19 cellular contexts compared by ENCODE assay signal in genomic region chr3:4586381-4586780, GRCh38.
DNase-seq lines count a peak whose midpoint lies in the region; ATAC-seq and TF ChIP-seq lines count a peak whose summit lies in the region.
"Had no signal": no experiment of that assay in that cellular context is flagged by ENCODE, and none has a peak within 500 bp of the region (broad histone marks: within the 10 kb centered on the region; RNA-seq: fewer than 3 reads in every experiment).

No MANE protein-coding gene starts in this region.

- H3K4me1 Mint-ChIP-seq in nephron progenitor cell, result peaks cover 82% of the 10 kb centered on the region

- H3K4me1 ChIP-seq in right cardiac atrium (ENCODE audit: control insufficient read depth, insufficient read depth, low read length) (peaks cover 21% of the 10 kb centered on the region), esophagus muscularis mucosa (peaks cover 57 to 89% (median 77%) of the 10 kb centered on the region in 4 donors)

- no peaks in the 10 kb centered on the region for H3K27me3 Mint-ChIP-seq in nephron progenitor cell (ENCODE audit: low read depth, poor library complexity)

- TF ChIP-seq CTCF in esophagus muscularis mucosa (IDR thresholded peaks at IDR 0.05) (no peak), nephron progenitor cell (IDR thresholded peaks at IDR 0.05) (no peak)

- DNase-seq in right cardiac atrium (no peak), Right ventricle myocardium inferior (ENCODE audit: missing footprints) (no peak), esophagus muscularis mucosa (ENCODE audit: extremely low spot score) (no peak), nephron progenitor cell (no peak), NCI-H82 treated with DMSO at 0.1 percent for 48 hours (lab: John Stamatoyannopoulos, UW; ENCODE audit: unreplicated experiment) (no peak)
- DNase-seq: CD8-positive, alpha-beta T cell; KG1; MV-4-11; NCI-H1694 treated with DMSO at 0.1 percent for 48 hours; NCI-H2107; NCI-H510A; NCI-H748 treated with DMSO at 0.1 percent for 48 hours; OCI-M1; SHP77 treated with DMSO at 0.1 percent for 48 hours had no signal

- H3K27ac Mint-ChIP-seq in nephron progenitor cell, result peak overlapping the region; percentile 53
- H3K27ac Mint-ChIP-seq: GM23338 had no signal

- H3K9me3 ChIP-seq in right cardiac atrium (ENCODE audit: control insufficient read depth, low read length), result no peaks in the 10 kb centered on the region
- H3K9me3 ChIP-seq in esophagus muscularis mucosa, result no peaks in the 10 kb centered on the region

- TF ChIP-seq POLR2A in esophagus muscularis mucosa (IDR thresholded peaks at IDR 0.05; ENCODE audit: low read depth), result no peak

- WGBS in right cardiac atrium, result 67% methylated on average over 4 of the region's 4 CpGs
- WGBS in esophagus muscularis mucosa, result 61% methylated on average over 4 of the region's 4 CpGs

- no peak for TF ChIP-seq EP300 in esophagus muscularis mucosa (IDR thresholded peaks at IDR 0.05)

- peaks cover 36% of the 10 kb centered on the region for H3K36me3 Mint-ChIP-seq in nephron progenitor cell (ENCODE audit: low read depth)

- no peaks in the 10 kb centered on the region for H3K27me3 ChIP-seq in right cardiac atrium (ENCODE audit: control insufficient read depth, insufficient read depth)
- H3K27me3 ChIP-seq in esophagus muscularis mucosa, result no peaks in the 10 kb centered on the region
- H3K27me3 ChIP-seq: BLaER1 had no signal

- H3K36me3 ChIP-seq in esophagus muscularis mucosa, result no peaks in the 10 kb centered on the region

- no peak for ATAC-seq in right cardiac atrium
- ATAC-seq in Right ventricle myocardium inferior, result no peak
- no peak for ATAC-seq in HG03354 (IDR thresholded peaks at IDR 0.05; ENCODE audit: poor library complexity, severe bottlenecking, unreplicated experiment)
- no peak for ATAC-seq in HG03159 (IDR thresholded peaks at IDR 0.05; ENCODE audit: unreplicated experiment)
- ATAC-seq: CD8-positive, alpha-beta T cell; GM23338; HepG2 had no signal

- intact Hi-C loops in right cardiac atrium (cut with DNase I), result no loop called here
- intact Hi-C loops in Right ventricle myocardium inferior (cut with DNase I), result loop anchor here (5.0 kb wide), 1 partner anchor 234 kb away; no protein-coding TSS in a partner anchor
- intact Hi-C loops in esophagus muscularis mucosa (cut with DNase I), result no loop called here

- H3K4me3 Mint-ChIP-seq in nephron progenitor cell, result peak overlapping the region; percentile 38
- H3K4me3 Mint-ChIP-seq: CD8-positive, alpha-beta T cell; GM23338 had no signal

- H3K4me3 ChIP-seq in right cardiac atrium (ENCODE audit: low read length) (no peak overlapping the region), esophagus muscularis mucosa (no peak overlapping the region)
- H3K4me3 ChIP-seq: BLaER1, GM23338 had no signal

- H3K9me3 Mint-ChIP-seq in nephron progenitor cell, result peaks cover 7% of the 10 kb centered on the region
- H3K9me3 Mint-ChIP-seq: CD8-positive, alpha-beta T cell; GM23338 had no signal

- H3K27ac ChIP-seq in right cardiac atrium (ENCODE audit: low read length) (peak overlapping the region; percentile 10), esophagus muscularis mucosa (replicated peaks in 1 of 4) (peak overlapping the region; percentile 12 to 65 (median 36))
- H3K27ac ChIP-seq: BLaER1 had no signal
